Comparison of ENCODE assay signal across 35 cellular contexts in genomic region chr6:32411943-32412342, GRCh38. TPM values are rescaled to one million over a fixed set of nuclear protein-coding genes. Genes with fewer than 3 reads are reported as not detected.
"Had no signal": no experiment of that assay in that cellular context is flagged by ENCODE, and none has a peak within 500 bp of the region (broad histone marks: within the 10 kb centered on the region; RNA-seq: fewer than 3 reads in every experiment).

No MANE protein-coding gene starts in this region.

- DNase-seq: activated CD4-positive, alpha-beta T cell treated with anti-CD3 and anti-CD28 coated beads for 1 hour; activated CD4-positive, alpha-beta T cell treated with anti-CD3 and anti-CD28 coated beads for 48 hours; activated CD4-positive, CD25-positive, alpha-beta regulatory T cell; activated CD8-positive, alpha-beta T cell treated with anti-CD3 and anti-CD28 coated beads for 36 hours; activated gamma-delta T cell treated with Interleukin-2 at 50 U/mL for 16 hours; activated naive CD4-positive, alpha-beta T cell treated with anti-CD3 and anti-CD28 coated beads, Interleukin-2, amount 10 ng/mL, durations not matched to agents 7 days and 5 days; activated naive CD8-positive, alpha-beta T cell treated with anti-CD3 and anti-CD28 coated beads for 36 hours; activated T-cell treated with anti-CD3 and anti-CD28 coated beads, Interleukin-2, amount 50 U/mL, for 4 hours; amniotic stem cell; aorta; brain microvascular endothelial cell; central memory CD4-positive, alpha-beta T cell; Karpas-422; KBM-7; MG63; NCI-H1048; NCI-H1105 treated with DMSO at 0.1 percent for 48 hours; NCI-H1436; NCI-H1694; NCI-H1930; NCI-H2081 treated with DMSO at 0.1 percent for 48 hours; NCI-H226; NCI-H446 treated with DMSO at 0.1 percent for 48 hours; NCI-H524; SW 1271; T-helper 1 cell; T-helper 2 cell; T-helper 9 cell; WERI-Rb-1 had no signal

- H3K27me3 ChIP-seq: Peyer's patch had no signal

- H3K27ac ChIP-seq: brain microvascular endothelial cell, RWPE1, WERI-Rb-1 had no signal

- ATAC-seq: activated CD8-positive, alpha-beta T cell treated with anti-CD3 and anti-CD28 coated beads for 36 hours; activated T-cell treated with anti-CD3 and anti-CD28 coated beads, Interleukin-2, amount 50 U/mL, for 4 hours; Right ventricle myocardium inferior had no signal

- H3K9me3 ChIP-seq: MG63, Peyer's patch had no signal

- H3K4me3 Mint-ChIP-seq: activated CD8-positive, alpha-beta T cell treated with anti-CD3 and anti-CD28 coated beads for 36 hours; activated naive CD4-positive, alpha-beta T cell treated with anti-CD3 and anti-CD28 coated beads, Interleukin-2, amount 10 ng/mL, durations not matched to agents 7 days and 5 days; activated naive CD8-positive, alpha-beta T cell treated with anti-CD3 and anti-CD28 coated beads for 36 hours; activated T-cell treated with anti-CD3 and anti-CD28 coated beads, Interleukin-2, amount 50 U/mL, for 4 hours; activated T-helper 1 cell treated with anti-CD3 and anti-CD28 coated beads, Interleukin-12 subunit alpha, Interleukin-12 subunit beta, Interleukin-2, Interleukin-4 antibody, amounts not matched to agents 30 ng/mL and 10 ng/mL and 1 ng/mL, durations not matched to agents 14 hours and 24 hours and 36 hours; IgD-negative memory B cell had no signal

- H3K36me3 ChIP-seq: brain microvascular endothelial cell, MG63, Peyer's patch, WERI-Rb-1 had no signal

- H3K4me3 ChIP-seq: MG63 had no signal

- H3K9me3 Mint-ChIP-seq: activated CD8-positive, alpha-beta T cell treated with anti-CD3 and anti-CD28 coated beads for 36 hours; activated naive CD4-positive, alpha-beta T cell treated with anti-CD3 and anti-CD28 coated beads, Interleukin-2, amount 10 ng/mL, durations not matched to agents 7 days and 5 days; activated naive CD8-positive, alpha-beta T cell treated with anti-CD3 and anti-CD28 coated beads for 36 hours; activated T-cell treated with anti-CD3 and anti-CD28 coated beads, Interleukin-2, amount 50 U/mL, for 4 hours; activated T-helper 1 cell treated with anti-CD3 and anti-CD28 coated beads, Interleukin-12 subunit alpha, Interleukin-12 subunit beta, Interleukin-2, Interleukin-4 antibody, amounts not matched to agents 30 ng/mL and 10 ng/mL and 1 ng/mL, durations not matched to agents 14 hours and 24 hours and 36 hours; IgD-negative memory B cell had no signal

- H3K36me3 Mint-ChIP-seq: activated naive CD4-positive, alpha-beta T cell treated with anti-CD3 and anti-CD28 coated beads, Interleukin-2, amount 10 ng/mL, durations not matched to agents 7 days and 5 days; activated naive CD8-positive, alpha-beta T cell treated with anti-CD3 and anti-CD28 coated beads for 36 hours; IgD-negative memory B cell had no signal

- H3K27ac Mint-ChIP-seq: activated CD8-positive, alpha-beta T cell treated with anti-CD3 and anti-CD28 coated beads for 36 hours; activated naive CD4-positive, alpha-beta T cell treated with anti-CD3 and anti-CD28 coated beads, Interleukin-2, amount 10 ng/mL, durations not matched to agents 7 days and 5 days; activated naive CD8-positive, alpha-beta T cell treated with anti-CD3 and anti-CD28 coated beads for 36 hours; activated T-helper 1 cell treated with anti-CD3 and anti-CD28 coated beads, Interleukin-12 subunit alpha, Interleukin-12 subunit beta, Interleukin-2, Interleukin-4 antibody, amounts not matched to agents 30 ng/mL and 10 ng/mL and 1 ng/mL, durations not matched to agents 14 hours and 24 hours and 36 hours; IgD-negative memory B cell had no signal

RNA-seq across cellular contexts. Expression of gene BTNL2, which starts 5.0 kb away (rescaled TPM):
- total RNA-seq: activated CD8-positive, alpha-beta memory T cell treated with anti-CD3 and anti-CD28 coated beads for 36 hours; activated CD8-positive, alpha-beta T cell treated with anti-CD3 and anti-CD28 coated beads for 36 hours; activated naive CD8-positive, alpha-beta T cell treated with anti-CD3 and anti-CD28 coated beads for 36 hours; activated T-cell treated with anti-CD3 and anti-CD28 coated beads, Interleukin-2, amount 50 U/mL, for 4 hours; activated T-helper 1 cell treated with anti-CD3 and anti-CD28 coated beads, Interleukin-12 subunit alpha, Interleukin-12 subunit beta, Interleukin-2, Interleukin-4 antibody, amounts not matched to agents 30 ng/mL and 10 ng/mL and 1 ng/mL, durations not matched to agents 14 hours and 24 hours and 36 hours; aorta; Right ventricle myocardium inferior had no signal
- polyA plus RNA-seq: aorta, IgD-negative memory B cell had no signal

RNA-seq across cellular contexts. Expression of gene TSBP1, which starts 40.2 kb away (rescaled TPM):
- total RNA-seq: activated CD8-positive, alpha-beta memory T cell treated with anti-CD3 and anti-CD28 coated beads for 36 hours; activated CD8-positive, alpha-beta T cell treated with anti-CD3 and anti-CD28 coated beads for 36 hours; activated naive CD8-positive, alpha-beta T cell treated with anti-CD3 and anti-CD28 coated beads for 36 hours; activated T-cell treated with anti-CD3 and anti-CD28 coated beads, Interleukin-2, amount 50 U/mL, for 4 hours; activated T-helper 1 cell treated with anti-CD3 and anti-CD28 coated beads, Interleukin-12 subunit alpha, Interleukin-12 subunit beta, Interleukin-2, Interleukin-4 antibody, amounts not matched to agents 30 ng/mL and 10 ng/mL and 1 ng/mL, durations not matched to agents 14 hours and 24 hours and 36 hours; aorta; Peyer's patch; Right ventricle myocardium inferior had no signal
- polyA plus RNA-seq: aorta had no signal
